In genomic region chrX:153624196-153625091, GRCh38 we compare ENCODE assay signal across 25 cellular contexts. TPM values are rescaled to one million over a fixed set of nuclear protein-coding genes. Genes with fewer than 3 reads are reported as not detected.
"Had no signal": no experiment of that assay in that cellular context is flagged by ENCODE, and none has a peak within 500 bp of the region (broad histone marks: within the 10 kb centered on the region; RNA-seq: fewer than 3 reads in every experiment).

No MANE protein-coding gene starts in this region.

- DNase-seq: effector memory CD4-positive, alpha-beta T cell; gastrocnemius medialis; heart right ventricle; islet precursor cell; left ventricle myocardium inferior; natural killer cell; occipital lobe; retina; stimulated activated CD4-positive, alpha-beta T cell treated with anti-CD3 and anti-CD28 coated beads, Interleukin-12 subunit alpha, Interleukin-12 subunit beta, amount 100 ng/mL, for 4 hours; stimulated activated naive CD8-positive, alpha-beta T cell treated with anti-CD3 and anti-CD28 coated beads, Interleukin-15, Interleukin-2, amounts not matched to agents 100 U/mL and 50 U/mL, for 24 hours; thyroid gland had no signal

- H3K4me3 ChIP-seq: esophagus muscularis mucosa, gastrocnemius medialis, heart right ventricle, left ventricle myocardium inferior, psoas muscle, skin epidermis, suprapubic skin, thyroid gland, uterus had no signal

- H2AFZ ChIP-seq: parathyroid adenoma had no signal

- H3K4me3 Mint-ChIP-seq: central memory CD8-positive, alpha-beta T cell; mesothelial cell of epicardium; natural killer cell; neural crest cell; type B pancreatic cell had no signal

- H3K27me3 Mint-ChIP-seq: type B pancreatic cell had no signal

- H3K4me1 ChIP-seq: esophagus muscularis mucosa, gastrocnemius medialis, heart right ventricle, left ventricle myocardium inferior, parathyroid adenoma, psoas muscle, suprapubic skin, thyroid gland, uterus had no signal

- ATAC-seq: gastrocnemius medialis; heart right ventricle; natural killer cell; psoas muscle; sciatic nerve; stimulated activated naive CD8-positive, alpha-beta T cell treated with anti-CD3 and anti-CD28 coated beads, Interleukin-15, Interleukin-2, amounts not matched to agents 100 U/mL and 50 U/mL, for 24 hours had no signal

- H3K79me2 ChIP-seq: parathyroid adenoma had no signal

- H3K36me3 ChIP-seq: esophagus muscularis mucosa, gastrocnemius medialis, heart right ventricle, left ventricle myocardium inferior, suprapubic skin, thyroid gland, uterus had no signal

- H3K27ac Mint-ChIP-seq: mesothelial cell of epicardium, natural killer cell, type B pancreatic cell had no signal

- H3K27me3 ChIP-seq: suprapubic skin, thyroid gland, uterus had no signal

- H3K36me3 Mint-ChIP-seq: mesothelial cell of epicardium, natural killer cell, type B pancreatic cell had no signal

- H3K4me1 Mint-ChIP-seq: central memory CD8-positive, alpha-beta T cell; natural killer cell; neural crest cell had no signal

- H3K9me3 Mint-ChIP-seq: central memory CD8-positive, alpha-beta T cell; natural killer cell; neural crest cell; type B pancreatic cell had no signal

- H3K9me3 ChIP-seq: esophagus muscularis mucosa, gastrocnemius medialis, heart right ventricle, left ventricle myocardium inferior, psoas muscle, suprapubic skin, thyroid gland, uterus had no signal

- H3K27ac ChIP-seq: epithelial cell of prostate, esophagus muscularis mucosa, gastrocnemius medialis, heart right ventricle, left ventricle myocardium inferior, parathyroid adenoma, psoas muscle, skin epidermis, suprapubic skin, thyroid gland, uterus had no signal

RNA-seq across cellular contexts. Expression of gene DUSP9, which starts 22.6 kb away (rescaled TPM):
- total RNA-seq: esophagus muscularis mucosa, fibroblast of villous mesenchyme, gastrocnemius medialis, left ventricle myocardium inferior, myocyte, natural killer cell, psoas muscle, thyroid gland had no signal
